In the genomic region with DNA sequence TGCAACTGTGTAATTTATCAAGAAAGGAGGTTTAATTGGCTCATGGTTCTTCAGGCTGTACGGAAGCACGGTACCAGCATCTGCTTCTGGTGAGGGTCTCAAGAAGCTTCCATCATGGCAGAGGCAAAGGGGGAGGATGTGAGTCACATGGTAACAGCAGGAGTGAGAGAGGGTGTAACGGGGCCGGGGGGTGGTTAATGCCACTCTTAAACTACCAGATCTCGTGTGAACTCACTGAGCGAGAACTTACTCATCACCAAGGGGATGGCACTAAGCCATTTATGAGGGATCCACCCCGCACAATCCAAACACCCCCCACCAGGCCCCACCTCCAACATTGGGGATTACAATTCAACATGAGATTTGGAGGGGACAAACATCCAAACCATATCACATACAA, we compare ENCODE assay signal across 30 cellular contexts.
"Had no signal": no experiment of that assay in that cellular context is flagged by ENCODE, and none has a peak within 500 bp of the region (broad histone marks: within the 10 kb centered on the region; RNA-seq: fewer than 3 reads in every experiment).

No MANE protein-coding gene starts in this region.

- ATAC-seq: activated CD4-positive, alpha-beta T cell treated with anti-CD3 and anti-CD28 coated beads for 36 hours; activated CD4-positive, CD25-positive, alpha-beta regulatory T cell treated with anti-CD3 and anti-CD28 coated beads, Interleukin-2, amount 50 U/mL, for 24 hours; activated CD8-positive, alpha-beta T cell treated with anti-CD3 and anti-CD28 coated beads, Interleukin-2, amount 10 ng/mL, durations not matched to agents 7 days and 5 days; activated naive CD8-positive, alpha-beta T cell treated with anti-CD3 and anti-CD28 coated beads, Interleukin-2, amount 50 U/mL, for 24 hours; activated T-cell treated with anti-CD3 and anti-CD28 coated beads, Interleukin-2, amount 50 U/mL, for 72 hours; WTC11 had no signal

- H3K27ac ChIP-seq: brain microvascular endothelial cell, SJCRH30, SK-N-MC had no signal

- FAIRE-seq: colon, TTC549 had no signal

- H3K36me3 ChIP-seq: brain microvascular endothelial cell, SJCRH30 had no signal

- DNase-seq: activated CD4-positive, alpha-beta T cell treated with anti-CD3 and anti-CD28 coated beads for 36 hours; activated CD4-positive, alpha-beta T cell treated with anti-CD3 and anti-CD28 coated beads, Interleukin-2, amount 10 ng/mL, durations not matched to agents 7 days and 5 days; activated CD4-positive, alpha-beta T cell treated with anti-CD3 and anti-CD28 coated beads, Interleukin-2, amount 50 U/mL, for 48 hours; activated CD8-positive, alpha-beta memory T cell treated with anti-CD3 and anti-CD28 coated beads, Interleukin-2, amount 50 U/mL, for 4 hours; activated CD8-positive, alpha-beta T cell treated with anti-CD3 and anti-CD28 coated beads, Interleukin-2, amount 10 ng/mL, durations not matched to agents 7 days and 5 days; activated naive CD4-positive, alpha-beta T cell treated with anti-CD3 and anti-CD28 coated beads, Interleukin-2, amount 10 ng/mL, durations not matched to agents 7 days and 5 days; activated naive CD8-positive, alpha-beta T cell treated with anti-CD3 and anti-CD28 coated beads, Interleukin-2, amount 50 U/mL, for 24 hours; activated T-cell treated with anti-CD3 and anti-CD28 coated beads, Interleukin-2, amount 50 U/mL, for 1 hour; activated T-cell treated with anti-CD3 and anti-CD28 coated beads, Interleukin-2, amount 50 U/mL, for 72 hours; anterior cingulate cortex; brain microvascular endothelial cell; central memory CD4-positive, alpha-beta T cell; Karpas-422; NCI-H1105; NCI-H1417 treated with DMSO at 0.1 percent for 48 hours; NCI-H187 treated with DMSO at 0.1 percent for 48 hours; NCI-H2081; NCI-H2171 treated with DMSO at 0.1 percent for 48 hours; NCI-H226; NCI-H446 treated with DMSO at 0.1 percent for 48 hours; NCI-H524; NCI-H69; NK-92 treated with Interleukin-12 subunit alpha and Interleukin-12 subunit beta, amount 100 ng/mL, for 24 hours; SHP77; SJCRH30 had no signal

- H3K4me1 ChIP-seq: SJCRH30 had no signal

- H3K4me3 ChIP-seq: SJCRH30, SK-N-MC had no signal

- H3K27me3 ChIP-seq: brain microvascular endothelial cell had no signal
